Comparison of ENCODE assay signal across 8 cellular contexts in the genomic region with DNA sequence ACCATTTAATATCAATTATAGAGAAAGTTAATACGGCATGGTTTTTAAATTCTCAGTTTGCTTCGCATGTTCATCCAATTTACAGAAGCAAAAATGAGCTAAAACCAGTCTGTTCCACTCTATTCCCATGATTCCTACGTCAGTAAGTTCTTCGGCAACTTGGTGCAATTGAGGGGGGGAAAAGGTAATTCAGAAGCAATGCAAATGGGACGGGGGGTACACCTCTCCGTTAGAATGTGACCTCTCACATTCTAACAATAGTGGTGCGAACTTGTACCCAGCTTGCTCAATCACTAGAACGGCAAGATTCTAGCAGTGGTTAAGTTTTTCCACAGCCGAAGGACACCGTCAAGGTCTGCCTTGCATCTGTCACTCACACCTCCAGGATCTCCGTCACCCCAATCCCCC. TPM values are rescaled to one million over a fixed set of nuclear protein-coding genes. Genes with fewer than 3 reads are reported as not detected.
DNase-seq lines count a peak whose midpoint lies in the region; TF ChIP-seq lines count a peak whose summit lies in the region.

No MANE protein-coding gene starts in this region.

- no TSS peak for BruUV-seq in OCI-LY7 (replicated peaks; lab: Mats Ljungman, UMichigan)

- peak overlapping the region; percentile 88 for H3K4me2 ChIP-seq in OCI-LY7 (ENCODE audit: low read length)

- no peak for TF ChIP-seq CTCF in OCI-LY7 (conservative IDR thresholded peaks at IDR 0.05; ENCODE audit: low read length)

- H3K27ac ChIP-seq in OCI-LY7 (ENCODE audit: low read depth, low read length, poor library complexity, severe bottlenecking) (no peak overlapping the region), muscle layer of duodenum (ENCODE audit: low read length) (peak overlapping the region; percentile 46)
- H3K27ac ChIP-seq in effector memory CD4-positive, alpha-beta T cell (ENCODE audit: insufficient read depth, low read length, poor library complexity, severe bottlenecking) = peak overlapping the region; percentile 63

- H3K36me3 ChIP-seq in OCI-LY7 (ENCODE audit: insufficient read depth, low read length) = peaks cover 14% of the 10 kb centered on the region
- no peaks in the 10 kb centered on the region for H3K36me3 ChIP-seq in effector memory CD4-positive, alpha-beta T cell (ENCODE audit: control insufficient read depth, insufficient read depth, low read length)
- H3K36me3 ChIP-seq in muscle layer of duodenum (ENCODE audit: control insufficient read depth in 1 of 2, insufficient read depth in 2 of 2, low read length in 2 of 2) = no peaks in the 10 kb centered on the region

- CTCF ChIA-PET in OCI-LY7 (lab: Charles Lee; ENCODE audit: unreplicated experiment) = no interaction called here

- H4K20me1 ChIP-seq in OCI-LY7 (ENCODE audit: insufficient read depth, low read length) = no peaks in the 10 kb centered on the region

- peak overlapping the region; percentile 79 for H3K4me3 ChIP-seq in OCI-LY7 (ENCODE audit: low read depth, low read length, poor library complexity, severe bottlenecking)
- H3K4me3 ChIP-seq in effector memory CD4-positive, alpha-beta T cell (ENCODE audit: insufficient read depth, low read depth, low read length, poor library complexity, severe bottlenecking) = peak overlapping the region; percentile 84
- H3K4me3 ChIP-seq in muscle layer of duodenum (ENCODE audit: low read depth in 1 of 2, low read length in 2 of 2) = peak overlapping the region; percentile 84 to 95

- H3K79me2 ChIP-seq in OCI-LY7 (ENCODE audit: insufficient read depth, low read depth, low read length) = peaks cover 20% of the 10 kb centered on the region; the same call in 1 of the 2 replicates

- DNase-seq in NCI-H146 (lab: John Stamatoyannopoulos, UW) (peak; percentile 23), NCI-H146 treated with DMSO at 0.1 percent for 48 hours (lab: John Stamatoyannopoulos, UW; ENCODE audit: unreplicated experiment) (no peak), OCI-LY7 (ENCODE audit: low spot score) (peak; percentile 14), NCI-H187 treated with DMSO at 0.1 percent for 48 hours (lab: John Stamatoyannopoulos, UW) (no peak), SHP77 (lab: John Stamatoyannopoulos, UW) (no peak), NCI-H2227 (lab: John Stamatoyannopoulos, UW; ENCODE audit: unreplicated experiment) (no peak)
- no peak for DNase-seq in effector memory CD4-positive, alpha-beta T cell

- intact Hi-C loops in OCI-LY7 (cut with micrococcal nuclease; ENCODE audit: unreplicated experiment) = loop anchor here (2.0 to 5.0 kb wide), 3 partner anchors 26 to 297 kb away; partner anchors contain the start of genes CASP6, GAR1 and SEC24B

- H3K27me3 ChIP-seq in effector memory CD4-positive, alpha-beta T cell (replicated peaks; ENCODE audit: control insufficient read depth, insufficient read depth, low read length, poor library complexity, severe bottlenecking) = no peaks in the 10 kb centered on the region
- no peaks in the 10 kb centered on the region for H3K27me3 ChIP-seq in muscle layer of duodenum (ENCODE audit: low read depth, low read length)

- no peaks in the 10 kb centered on the region for H3K9me2 ChIP-seq in OCI-LY7 (ENCODE audit: insufficient read depth, low read length)

- H3K9me3 ChIP-seq in OCI-LY7 (ENCODE audit: low read length) (no peaks in the 10 kb centered on the region), muscle layer of duodenum (ENCODE audit: control insufficient read depth in 1 of 2, low read length in 2 of 2) (no peaks in the 10 kb centered on the region)
- H3K9me3 ChIP-seq in effector memory CD4-positive, alpha-beta T cell (ENCODE audit: control insufficient read depth, low read length) = no peaks in the 10 kb centered on the region

- H2AFZ ChIP-seq in OCI-LY7 (ENCODE audit: low read length) = peak overlapping the region; percentile 82

- peaks cover 21% of the 10 kb centered on the region for H3K4me1 ChIP-seq in OCI-LY7 (ENCODE audit: insufficient read depth, low read length, poor library complexity, severe bottlenecking)
- peaks cover 9% of the 10 kb centered on the region for H3K4me1 ChIP-seq in effector memory CD4-positive, alpha-beta T cell (ENCODE audit: control insufficient read depth, insufficient read depth, low read length, poor library complexity, severe bottlenecking)
- H3K4me1 ChIP-seq in muscle layer of duodenum (ENCODE audit: control insufficient read depth in 1 of 2, insufficient read depth in 2 of 2, low read length in 2 of 2) = peaks cover 0 to 9% of the 10 kb centered on the region in 2 donors

- POLR2A ChIA-PET in OCI-LY7 (lab: Charles Lee) = interaction anchor here (0.7 to 1.2 kb wide), 3 partner anchors 25 to 1165 kb away, joined by 3 to 4 read pairs (median 3); partner anchors contain the start of gene CASP6

RNA-seq across cellular contexts. Expression of gene PLA2G12A, which starts 0.7 kb away (rescaled TPM):
- 9.0 and 18.1 TPM in 2 replicates for total RNA-seq in OCI-LY7 (2014; rRNA removed; shearing (Covaris generic))
- 31.4 and 35.9 TPM in 2 replicates for total RNA-seq in OCI-LY7 (2022)

RNA-seq across cellular contexts. Expression of gene CASP6, which starts 25.9 kb away (rescaled TPM):
- total RNA-seq in OCI-LY7 (2014; rRNA removed; shearing (Covaris generic)) = 8.1 and 10.1 TPM in 2 replicates
- 9.1 and 9.2 TPM in 2 replicates for total RNA-seq in OCI-LY7 (2022)

Comparison
In these comparisons a context has a peak if more than half of its experiments do, and no peak if none do; other contexts are left out.
1. DNase-seq: peak in NCI-H146 (single experiment) and OCI-LY7 (single experiment); none in NCI-H146 treated with DMSO at 0.1 percent for 48 hours (single experiment), effector memory CD4-positive, alpha-beta T cell (0 of 3), NCI-H187 treated with DMSO at 0.1 percent for 48 hours (single experiment), SHP77 (0 of 2) and NCI-H2227 (single experiment).
2. Peak in every context shown above with its lines, with median percentiles within 50 percentile points of each other: H3K4me3 ChIP-seq.